ENCODE assay signal across 8 cellular contexts in genomic region chr19:13024126-13024957, GRCh38. TPM values are rescaled to one million over a fixed set of nuclear protein-coding genes. Genes with fewer than 3 reads are reported as not detected.
A peak's percentile ranks its signal among the peaks of the same experiment; 100 is the strongest.
DNase-seq lines count a peak whose midpoint lies in the region; ATAC-seq, FAIRE-seq and TF ChIP-seq lines count a peak whose summit lies in the region.

No MANE protein-coding gene starts in this region.

- ATAC-seq in SK-N-SH treated with all-trans-retinoic acid at 6 μM for 48 hours (no peak), GM19455 (IDR thresholded peaks at IDR 0.05; ENCODE audit: unreplicated experiment) (no peak)

- TF ChIP-seq CTCF in SK-N-SH (IDR thresholded peaks at IDR 0.05) (no peak), kidney (IDR thresholded peaks at IDR 0.05; ENCODE audit: borderline replicate concordance, extremely low read depth, insufficient read depth) (no peak)

- peaks cover 53% of the 10 kb centered on the region for H3K79me2 ChIP-seq in SK-N-SH (ENCODE audit: insufficient read depth)

- no peak overlapping the region for H2AFZ ChIP-seq in SK-N-SH (ENCODE audit: low read depth)

- DNase-seq in SK-N-SH (no peak), kidney (no peak), SIG-M5 treated with dmso at 0.1 percent for 504 hours (lab: John Stamatoyannopoulos, UW; ENCODE audit: unreplicated experiment) (no peak), inferior parietal cortex (ENCODE audit: extremely low spot score) (no peak)
- DNase-seq in activated T-helper 2 cell treated with anti-CD3 and anti-CD28 coated beads, Interferon-gamma antibody, Interleukin-2, Interleukin-4, amounts not matched to agents 10 μg/mL and 5 μg/mL and 100 μg/mL, durations not matched to agents 14 hours and 24 hours and 36 hours (ENCODE audit: low spot score): no peak

- H3K27me3 ChIP-seq in SK-N-SH (ENCODE audit: insufficient read depth): no peaks in the 10 kb centered on the region

- no peaks in the 10 kb centered on the region for H4K20me1 ChIP-seq in SK-N-SH (ENCODE audit: insufficient read depth)

- H3K36me3 Mint-ChIP-seq in activated T-helper 2 cell treated with anti-CD3 and anti-CD28 coated beads, Interferon-gamma antibody, Interleukin-2, Interleukin-4, amounts not matched to agents 10 μg/mL and 5 μg/mL and 100 μg/mL, durations not matched to agents 14 hours and 24 hours and 36 hours (ENCODE audit: low read depth): no peaks in the 10 kb centered on the region

- H3K9ac ChIP-seq in SK-N-SH (peak overlapping the region; percentile 72; the same call in 1 of the 2 replicates), kidney (ENCODE audit: low read length in 2 of 2) (peak overlapping the region; percentile 19 to 47)

- H3K4me1 ChIP-seq in SK-N-SH (ENCODE audit: control insufficient read depth in 1 of 2, insufficient read depth in 2 of 2, low read depth in 1 of 2, low read length in 1 of 2) (peaks cover 25 to 52% of the 10 kb centered on the region in 2 experiments), kidney (ENCODE audit: control insufficient read depth in 1 of 2, insufficient read depth in 1 of 2, low read depth in 1 of 2, low read length in 2 of 2) (peaks cover 8 to 26% of the 10 kb centered on the region in 2 donors)

- H3K4me3 Mint-ChIP-seq in activated T-helper 2 cell treated with anti-CD3 and anti-CD28 coated beads, Interferon-gamma antibody, Interleukin-2, Interleukin-4, amounts not matched to agents 10 μg/mL and 5 μg/mL and 100 μg/mL, durations not matched to agents 14 hours and 24 hours and 36 hours (ENCODE audit: low read depth): peak overlapping the region; percentile 41

- no peaks in the 10 kb centered on the region for H3K9me3 Mint-ChIP-seq in activated T-helper 2 cell treated with anti-CD3 and anti-CD28 coated beads, Interferon-gamma antibody, Interleukin-2, Interleukin-4, amounts not matched to agents 10 μg/mL and 5 μg/mL and 100 μg/mL, durations not matched to agents 14 hours and 24 hours and 36 hours

- H3K36me3 ChIP-seq in SK-N-SH (replicated peaks in 1 of 2; ENCODE audit: control insufficient read depth in 1 of 2, insufficient read depth in 2 of 2, low read length in 1 of 2) (peaks cover 0 to 15% of the 10 kb centered on the region in 2 experiments), kidney (ENCODE audit: control insufficient read depth in 1 of 2, insufficient read depth in 2 of 2, low read length in 2 of 2) (peaks cover 0 to 2% of the 10 kb centered on the region in 2 donors)

- FAIRE-seq in kidney (lab: Jason Lieb, UNC): no peak

- TF ChIP-seq EP300 in SK-N-SH (IDR thresholded peaks at IDR 0.05; ENCODE audit: borderline replicate concordance in 1 of 2, low read depth in 1 of 2, low read length in 1 of 2): no peak

- H3K27me3 Mint-ChIP-seq in activated T-helper 2 cell treated with anti-CD3 and anti-CD28 coated beads, Interferon-gamma antibody, Interleukin-2, Interleukin-4, amounts not matched to agents 10 μg/mL and 5 μg/mL and 100 μg/mL, durations not matched to agents 14 hours and 24 hours and 36 hours (ENCODE audit: low read depth): peaks cover 52% of the 10 kb centered on the region

- peak overlapping the region in 1 of 2 experiments; percentile 91; a peak in 3 of 4 replicates for H3K27ac ChIP-seq in SK-N-SH (ENCODE audit: low read depth in 2 of 2, low read length in 1 of 2)
- H3K27ac ChIP-seq in kidney (ENCODE audit: low read depth in 2 of 2, low read length in 2 of 2): no peak overlapping the region
- peak overlapping the region; percentile 100 for H3K27ac ChIP-seq in temporal lobe (ENCODE audit: low read depth, low read length)

- CTCF ChIA-PET in SK-N-SH (lab: Yijun Ruan, JAX): interaction anchor here (1.2 to 4.7 kb wide), 4 partner anchors 9 to 45 kb away, joined by 3 to 43 read pairs (median 7); no protein-coding TSS in a partner anchor

- no peak overlapping the region for H3K27ac Mint-ChIP-seq in activated T-helper 2 cell treated with anti-CD3 and anti-CD28 coated beads, Interferon-gamma antibody, Interleukin-2, Interleukin-4, amounts not matched to agents 10 μg/mL and 5 μg/mL and 100 μg/mL, durations not matched to agents 14 hours and 24 hours and 36 hours

- POLR2A ChIA-PET in SK-N-SH (lab: Yijun Ruan, JAX): interaction anchor here (1.4 kb wide), 1 partner anchor 31 kb away, joined by 4 read pairs; no protein-coding TSS in a partner anchor

- H3K4me1 Mint-ChIP-seq in activated T-helper 2 cell treated with anti-CD3 and anti-CD28 coated beads, Interferon-gamma antibody, Interleukin-2, Interleukin-4, amounts not matched to agents 10 μg/mL and 5 μg/mL and 100 μg/mL, durations not matched to agents 14 hours and 24 hours and 36 hours (ENCODE audit: low read depth): peaks cover 13% of the 10 kb centered on the region

- H3F3A ChIP-seq in SK-N-SH (replicated peaks; ENCODE audit: insufficient read depth): peaks cover 8% of the 10 kb centered on the region

- no peak for TF ChIP-seq RAD21 in SK-N-SH (IDR thresholded peaks at IDR 0.05; ENCODE audit: low read length)

- H3K4me3 ChIP-seq in SK-N-SH (ENCODE audit: low read depth in 2 of 2, low read length in 1 of 2) (peak overlapping the region; percentile 36 to 67), kidney (ENCODE audit: low read length in 2 of 2) (peak overlapping the region; percentile 37 to 46)

- intact Hi-C loops in activated T-helper 2 cell treated with anti-CD3 and anti-CD28 coated beads, Interferon-gamma antibody, Interleukin-2, Interleukin-4, amounts not matched to agents 10 μg/mL and 5 μg/mL and 100 μg/mL, durations not matched to agents 14 hours and 24 hours and 36 hours (cut with micrococcal nuclease): no loop called here
- intact Hi-C loops in kidney (cut with DNase I): no loop called here

- 56% methylated on average over 37 of the region's 37 CpGs for WGBS in SK-N-SH (ENCODE audit: low lambda C conversion rate)

- H3K4me2 ChIP-seq in SK-N-SH: peak overlapping the region; percentile 80

- no peaks in the 10 kb centered on the region for H3K9me3 ChIP-seq in SK-N-SH
- H3K9me3 ChIP-seq in kidney (ENCODE audit: control insufficient read depth in 1 of 2, low read length in 2 of 2): no peaks in the 10 kb centered on the region

- no peaks in the 10 kb centered on the region for H3K9me2 ChIP-seq in SK-N-SH

TF ChIP-seq in SK-N-SH, 30 proteins besides CTCF, POLR2A, EP300 and RAD21:
- TF ChIP-seq JUND (IDR thresholded peaks at IDR 0.05) (no peak), SMC3 (IDR thresholded peaks at IDR 0.05; ENCODE audit: low read depth, low read length) (no peak), MAX (IDR thresholded peaks at IDR 0.05; ENCODE audit: low read depth) (no peak), CHD2 (IDR thresholded peaks at IDR 0.05; ENCODE audit: low read length, partially characterized antibody) (no peak), FOXM1 (IDR thresholded peaks at IDR 0.05; ENCODE audit: low read depth) (no peak), GABPA (IDR thresholded peaks at IDR 0.05; ENCODE audit: low read depth) (no peak), MEF2A (IDR thresholded peaks at IDR 0.05; ENCODE audit: borderline replicate concordance, low read depth) (no peak), POLR2AphosphoS5 (IDR thresholded peaks at IDR 0.05; ENCODE audit: low read depth, low read length) (no peak), RFX5 (IDR thresholded peaks at IDR 0.05; ENCODE audit: low read length) (no peak)

TF ChIP-seq in SK-N-SH treated with all-trans-retinoic acid at 6 μM for 48 hours, 23 proteins besides CTCF, POLR2A, EP300 and RAD21 (continues in another document):
- TF ChIP-seq TOX (CRISPR knock-in tag; IDR thresholded peaks at IDR 0.05; ENCODE audit: borderline replicate concordance) (no peak), ZC3H10 (CRISPR knock-in tag; IDR thresholded peaks at IDR 0.05) (no peak), GLIS3 (CRISPR knock-in tag; IDR thresholded peaks at IDR 0.05) (no peak), OSR1 (CRISPR knock-in tag; IDR thresholded peaks at IDR 0.05) (no peak), ARNTL (CRISPR knock-in tag; IDR thresholded peaks at IDR 0.05; ENCODE audit: borderline replicate concordance, low read depth) (no peak), ZNF70 (CRISPR knock-in tag; IDR thresholded peaks at IDR 0.05) (no peak), ZNF565 (CRISPR knock-in tag; conservative IDR thresholded peaks at IDR 0.05; ENCODE audit: low read depth) (no peak), BACH2 (CRISPR knock-in tag; IDR thresholded peaks at IDR 0.05; ENCODE audit: borderline replicate concordance) (no peak), ZFP3 (CRISPR knock-in tag; IDR thresholded peaks at IDR 0.05) (no peak), ISL1 (CRISPR knock-in tag; IDR thresholded peaks at IDR 0.05) (no peak), CSRNP3 (CRISPR knock-in tag; IDR thresholded peaks at IDR 0.05) (no peak)

RNA-seq across cellular contexts. Expression of gene NFIX, which starts 29.1 kb away (rescaled TPM):
- polyA plus RNA-seq in SK-N-SH (2012; rRNA removed) (5.1 and 14.8 TPM in 2 replicates), kidney (ENCODE audit: insufficient read depth, low read depth, low replicate concordance) (4.3 TPM)
- polyA plus RNA-seq in SK-N-SH (2012; cell fraction: cytosol; rRNA removed): 9.1 and 13.3 TPM in 2 replicates
- 14.0 and 14.9 TPM in 2 replicates for polyA plus RNA-seq in SK-N-SH (2012; cell fraction: nucleus; rRNA removed)
- total RNA-seq in activated T-helper 2 cell treated with anti-CD3 and anti-CD28 coated beads, Interferon-gamma antibody, Interleukin-2, Interleukin-4, amounts not matched to agents 10 μg/mL and 5 μg/mL and 100 μg/mL, durations not matched to agents 14 hours and 24 hours and 36 hours: 2.7 and 3.0 TPM in 2 replicates
- total RNA-seq in kidney (65.0 TPM), temporal lobe (185 TPM)

RNA-seq across cellular contexts. Expression of gene DAND5, which starts 55.0 kb away (rescaled TPM):
- 1.0 and 1.6 TPM in 2 replicates for polyA plus RNA-seq in SK-N-SH (2012; rRNA removed)
- polyA plus RNA-seq in SK-N-SH (2012; cell fraction: cytosol; rRNA removed): 0.95 and 1.0 TPM in 2 replicates
- 1.4 and 3.0 TPM in 2 replicates for polyA plus RNA-seq in SK-N-SH (2012; cell fraction: nucleus; rRNA removed)
- 0.16 TPM in 1 of 2 replicates, not detected in the other for total RNA-seq in activated T-helper 2 cell treated with anti-CD3 and anti-CD28 coated beads, Interferon-gamma antibody, Interleukin-2, Interleukin-4, amounts not matched to agents 10 μg/mL and 5 μg/mL and 100 μg/mL, durations not matched to agents 14 hours and 24 hours and 36 hours
- total RNA-seq in kidney: not detected
- polyA plus RNA-seq in kidney (ENCODE audit: insufficient read depth, low read depth, low replicate concordance): not detected
- total RNA-seq in temporal lobe: not detected

Comparison
In these comparisons a context has a peak if more than half of its experiments do, and no peak if none do; other contexts are left out.
1. RNA of gene NFIX, which starts 29.1 kb away (total RNA-seq): 185 TPM in temporal lobe (single experiment) and 65.0 TPM in kidney (single experiment); 2.7 to 3.0 TPM in activated T-helper 2 cell treated with anti-CD3 and anti-CD28 coated beads, Interferon-gamma antibody, Interleukin-2, Interleukin-4, amounts not matched to agents 10 μg/mL and 5 μg/mL and 100 μg/mL, durations not matched to agents 14 hours and 24 hours and 36 hours; every median in the first group is over 10 times any median in the second.